Comparison of ENCODE assay signal across 8 cellular contexts in the genomic region with DNA sequence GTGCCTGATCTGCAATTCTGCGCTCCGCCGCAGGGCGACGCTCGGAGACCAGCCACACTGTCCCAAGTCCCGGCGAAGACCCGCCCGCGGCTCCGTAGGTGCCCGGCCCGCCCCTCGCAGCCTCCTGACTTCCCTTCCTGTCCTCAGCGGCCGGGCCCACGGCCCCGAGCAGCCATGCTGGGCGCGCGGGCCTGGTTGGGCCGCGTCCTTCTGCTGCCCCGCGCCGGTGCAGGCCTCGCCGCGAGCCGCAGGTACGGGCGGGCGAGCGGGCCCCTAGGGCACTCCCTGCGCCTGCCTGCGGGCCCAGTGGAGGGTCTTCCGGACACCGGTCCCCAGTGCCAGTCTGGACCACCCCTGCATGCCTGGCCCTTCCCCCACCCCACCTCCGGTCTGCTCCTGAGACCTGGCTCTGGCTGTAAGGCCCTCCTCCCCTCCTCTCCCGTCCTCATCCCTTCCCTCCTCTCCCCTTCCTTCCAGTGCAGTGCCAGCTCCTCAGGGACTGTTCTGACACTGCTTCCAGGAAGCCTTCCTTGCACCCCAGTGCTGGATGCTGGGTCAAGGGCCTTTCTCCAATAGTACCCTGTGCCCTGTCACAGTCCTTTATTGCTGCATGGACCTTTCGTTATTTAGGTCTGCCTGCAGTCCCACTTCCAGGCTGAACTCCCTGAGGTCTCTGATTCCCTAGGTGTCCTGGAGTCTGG. TPM values are rescaled to one million over a fixed set of nuclear protein-coding genes. Genes with fewer than 3 reads are reported as not detected.
DNase-seq lines count a peak whose midpoint lies in the region; FAIRE-seq and TF ChIP-seq lines count a peak whose summit lies in the region.

TSS of gene SPATA20 (plus strand) at position 140 of the 701 bp plus-strand sequence. CDS start at position 175, 35 bp downstream.

- peak; percentile 94 for TF ChIP-seq CTCF in MM.1S (IDR thresholded peaks at IDR 0.05; ENCODE audit: low read length)
- TF ChIP-seq CTCF in SK-N-SH (IDR thresholded peaks at IDR 0.05), result peak; percentile 99
- TF ChIP-seq CTCF in osteoblast (IDR thresholded peaks at IDR 0.05; ENCODE audit: extremely low read depth, low read depth, low read length), result peak; percentile 91
- TF ChIP-seq CTCF in testis (IDR thresholded peaks at IDR 0.05), result peak; percentile 96 to 99 (median 98)

- H4K20me1 ChIP-seq in MM.1S (ENCODE audit: insufficient read depth, low read length), result no peaks in the 10 kb centered on the region
- no peaks in the 10 kb centered on the region for H4K20me1 ChIP-seq in SK-N-SH (ENCODE audit: insufficient read depth)
- H4K20me1 ChIP-seq in osteoblast (ENCODE audit: insufficient read depth, low read length), result peaks cover 6% of the 10 kb centered on the region

- WGBS in SK-N-SH (ENCODE audit: low lambda C conversion rate), result 4% methylated on average over 20 of the region's 42 CpGs
- WGBS in testis, 2 donors, result 2 to 3% methylated on average over 13 to 42 of the region's 42 CpGs

- POLR2A ChIA-PET in SK-N-SH (lab: Yijun Ruan, JAX), result interaction anchor here (0.7 kb wide), 1 partner anchor 8 kb away, joined by 3 read pairs; no protein-coding TSS in a partner anchor

- H3K27ac ChIP-seq in MM.1S (ENCODE audit: low read length), result no peak within 1 kb of the TSS
- H3K27ac ChIP-seq in SK-N-SH (ENCODE audit: low read depth in 2 of 2, low read length in 1 of 2), result peak within 1 kb of the TSS in 1 of 2 experiments; percentile 78; a peak in 2 of 4 replicates
- H3K27ac ChIP-seq in osteoblast (ENCODE audit: low read depth, low read length), result peak within 1 kb of the TSS; percentile 34
- peak within 1 kb of the TSS; percentile 74 to 81 for H3K27ac ChIP-seq in testis

- no peaks in the 10 kb centered on the region for H3K79me2 ChIP-seq in MM.1S (ENCODE audit: low read length)
- H3K79me2 ChIP-seq in SK-N-SH (ENCODE audit: insufficient read depth), result peaks cover 16% of the 10 kb centered on the region
- peaks cover 12% of the 10 kb centered on the region for H3K79me2 ChIP-seq in osteoblast (ENCODE audit: insufficient read depth, low read length)

- H2AFZ ChIP-seq in MM.1S (ENCODE audit: low read length), result peak within 1 kb of the TSS; percentile 63
- peak within 1 kb of the TSS; percentile 59 for H2AFZ ChIP-seq in SK-N-SH (ENCODE audit: low read depth)
- H2AFZ ChIP-seq in osteoblast (ENCODE audit: low read length), result peak within 1 kb of the TSS; percentile 33

- intact Hi-C loops in testis (cut with DNase I; ENCODE audit: low total_unique reads), result loop anchor here (5.0 kb wide), 1 partner anchor 150 kb away; no protein-coding TSS in a partner anchor

- H3K36me3 ChIP-seq in ES-I3 (ENCODE audit: insufficient read depth, low read length), result no peaks in the 10 kb centered on the region
- no peaks in the 10 kb centered on the region for H3K36me3 ChIP-seq in MM.1S (replicated peaks; ENCODE audit: insufficient read depth, low read length)
- peaks cover 16 to 27% of the 10 kb centered on the region in 2 experiments for H3K36me3 ChIP-seq in SK-N-SH (replicated peaks in 1 of 2; ENCODE audit: control insufficient read depth in 1 of 2, insufficient read depth in 2 of 2, low read length in 1 of 2)
- peaks cover 32% of the 10 kb centered on the region for H3K36me3 ChIP-seq in osteoblast (ENCODE audit: insufficient read depth, low read length)
- H3K36me3 ChIP-seq in testis (ENCODE audit: low read depth, missing control alignments), result no peaks in the 10 kb centered on the region

- peak; percentile 100 for TF ChIP-seq RAD21 in SK-N-SH (IDR thresholded peaks at IDR 0.05; ENCODE audit: low read length)

- H3F3A ChIP-seq in MM.1S (ENCODE audit: insufficient read depth, low read length), result no peaks in the 10 kb centered on the region
- peaks cover 6% of the 10 kb centered on the region for H3F3A ChIP-seq in SK-N-SH (replicated peaks; ENCODE audit: insufficient read depth)

- peak; percentile 96 for DNase-seq in H54 (ENCODE audit: insufficient read length, low spot score)
- peak; percentile 90 for DNase-seq in MM.1S
- DNase-seq in SK-N-SH, result peak; percentile 99
- peak; percentile 87 for DNase-seq in activated naive CD4-positive, alpha-beta T cell treated with anti-CD3 and anti-CD28 coated beads, Interleukin-2, amount 50 U/mL, for 16 hours
- peak; percentile 37 for DNase-seq in glomerular endothelial cell (ENCODE audit: extremely low read depth, low read depth, low spot score)
- peak; percentile 100 for DNase-seq in osteoblast (ENCODE audit: insufficient read length, low spot score, missing footprints)
- DNase-seq in testis, result peak; percentile 96

- H3K27me3 ChIP-seq in MM.1S (replicated peaks; ENCODE audit: insufficient read depth, low read length) (no peaks in the 10 kb centered on the region; the same call in 1 of the 2 replicates), SK-N-SH (ENCODE audit: insufficient read depth) (no peaks in the 10 kb centered on the region), osteoblast (ENCODE audit: insufficient read depth, low read length) (no peaks in the 10 kb centered on the region), testis (no peaks in the 10 kb centered on the region)

- CTCF ChIA-PET in SK-N-SH (lab: Yijun Ruan, JAX), result interaction anchor here (0.7 to 24.2 kb wide), 34 partner anchors 9 to 691 kb away, joined by 3 to 1212 read pairs (median 4); partner anchors contain the start of genes EPN3, RSAD1 and TMEM92

- H3K4me3 ChIP-seq in MM.1S (ENCODE audit: low read length) (peak within 1 kb of the TSS; percentile 66), SK-N-SH (ENCODE audit: low read depth in 2 of 2, low read length in 1 of 2) (peak within 1 kb of the TSS; percentile 70 to 76), osteoblast (ENCODE audit: insufficient read depth, low read length) (peak within 1 kb of the TSS; percentile 73), testis (peak within 1 kb of the TSS; percentile 61 to 79)

- H3K9me3 ChIP-seq in ES-I3 (ENCODE audit: control insufficient read depth, insufficient read depth, low read length), result no peaks in the 10 kb centered on the region
- no peaks in the 10 kb centered on the region for H3K9me3 ChIP-seq in MM.1S (replicated peaks; ENCODE audit: insufficient read depth, low read length)
- no peaks in the 10 kb centered on the region for H3K9me3 ChIP-seq in SK-N-SH
- no peaks in the 10 kb centered on the region for H3K9me3 ChIP-seq in osteoblast (ENCODE audit: low read depth, low read length)
- H3K9me3 ChIP-seq in testis, result no peaks in the 10 kb centered on the region

- no peak for FAIRE-seq in H54 (lab: Jason Lieb, UNC)

- H3K4me2 ChIP-seq in MM.1S (ENCODE audit: low read depth, low read length), result peak within 1 kb of the TSS; percentile 95
- peak within 1 kb of the TSS; percentile 98 for H3K4me2 ChIP-seq in SK-N-SH
- H3K4me2 ChIP-seq in osteoblast (ENCODE audit: insufficient read depth, low read length), result peak within 1 kb of the TSS; percentile 92

- 0 out of 4 replicates have a peak, but pooled peaks of 1 of the 2 experiments have one; percentile 22 for TF ChIP-seq EP300 in SK-N-SH (IDR thresholded peaks at IDR 0.05; ENCODE audit: borderline replicate concordance in 1 of 2, low read depth in 1 of 2, low read length in 1 of 2)

- peaks cover 8% of the 10 kb centered on the region; the same call in 1 of the 2 replicates for H3K4me1 ChIP-seq in ES-I3 (ENCODE audit: insufficient read depth, low read length)
- peaks cover 13% of the 10 kb centered on the region for H3K4me1 ChIP-seq in MM.1S (ENCODE audit: low read length)
- peaks cover 7 to 30% of the 10 kb centered on the region in 2 experiments; a peak in 3 of 4 replicates for H3K4me1 ChIP-seq in SK-N-SH (ENCODE audit: control insufficient read depth in 1 of 2, insufficient read depth in 2 of 2, low read depth in 1 of 2, low read length in 1 of 2)
- H3K4me1 ChIP-seq in osteoblast (ENCODE audit: insufficient read depth, low read length), result peaks cover 11% of the 10 kb centered on the region
- peaks cover 19% of the 10 kb centered on the region for H3K4me1 ChIP-seq in testis

- H3K9me2 ChIP-seq in MM.1S (replicated peaks; ENCODE audit: insufficient read depth, low read length) (no peaks in the 10 kb centered on the region), SK-N-SH (no peaks in the 10 kb centered on the region)

- peak within 1 kb of the TSS; percentile 72 for H3K9ac ChIP-seq in ES-I3 (ENCODE audit: low read depth, low read length)
- H3K9ac ChIP-seq in MM.1S (ENCODE audit: low read length), result peak within 1 kb of the TSS; percentile 64; the same call in 1 of the 2 replicates
- peak within 1 kb of the TSS; percentile 79 for H3K9ac ChIP-seq in SK-N-SH

- TF ChIP-seq POLR2A in H54 (IDR thresholded peaks at IDR 0.05; ENCODE audit: low read depth, low read length) (peak; percentile 84), testis (IDR thresholded peaks at IDR 0.05) (peak; percentile 71)

TF ChIP-seq in SK-N-SH, 30 proteins besides CTCF, POLR2A, EP300 and RAD21 (continues in another document):
- TF ChIP-seq, protein P1, sequence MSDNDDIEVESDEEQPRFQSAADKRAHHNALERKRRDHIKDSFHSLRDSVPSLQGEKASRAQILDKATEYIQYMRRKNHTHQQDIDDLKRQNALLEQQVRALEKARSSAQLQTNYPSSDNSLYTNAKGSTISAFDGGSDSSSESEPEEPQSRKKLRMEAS (IDR thresholded peaks at IDR 0.05; ENCODE audit: low read depth), result peak; percentile 81; the same call in 1 of the 2 replicates

RNA-seq across cellular contexts. Expression of gene SPATA20, which starts in this region (rescaled TPM):
- polyA plus RNA-seq in SK-N-SH (2012; rRNA removed) (92.0 and 106 TPM in 2 replicates), testis (ENCODE audit: insufficient read depth, low read depth, low replicate concordance) (264 TPM)
- polyA plus RNA-seq in SK-N-SH (2012; cell fraction: cytosol; rRNA removed), result 28.3 and 39.9 TPM in 2 replicates
- polyA plus RNA-seq in SK-N-SH (2012; cell fraction: nucleus; rRNA removed), result 606 and 976 TPM in 2 replicates
- total RNA-seq in glomerular endothelial cell (127 and 145 TPM in 2 replicates), osteoblast (126 and 142 TPM in 2 replicates), testis (100 to 1,000 TPM; 207 to 338 TPM)

Comparison
In these comparisons a context has a peak if more than half of its experiments do, and no peak if none do; other contexts are left out.
1. DNase-seq: peak in every context shown above with its lines; median percentile 100 in osteoblast; 99 in SK-N-SH; 96 in H54; 96 in testis; 90 in MM.1S; 87 in activated naive CD4-positive, alpha-beta T cell treated with anti-CD3 and anti-CD28 coated beads, Interleukin-2, amount 50 U/mL, for 16 hours; 37 in glomerular endothelial cell.